12 cellular contexts compared by ENCODE assay signal in genomic region chr7:39832519-39833085, GRCh38.
DNase-seq lines count a peak whose midpoint lies in the region; ATAC-seq and TF ChIP-seq lines count a peak whose summit lies in the region.
"Had no signal": no experiment of that assay in that cellular context is flagged by ENCODE, and none has a peak within 500 bp of the region (broad histone marks: within the 10 kb centered on the region; RNA-seq: fewer than 3 reads in every experiment).

No MANE protein-coding gene starts in this region.

- in situ Hi-C loops in mammary epithelial cell (cut with MboI; ENCODE audit: low sequenced_read_pairs in 2 of 2): no loop called here

- H3K36me3 Mint-ChIP-seq in activated T-helper 2 cell treated with anti-CD3 and anti-CD28 coated beads, Interferon-gamma antibody, Interleukin-2, Interleukin-4, amounts not matched to agents 10 μg/mL and 5 μg/mL and 100 μg/mL, durations not matched to agents 14 hours and 24 hours and 36 hours (ENCODE audit: low read depth): no peaks in the 10 kb centered on the region

- no peaks in the 10 kb centered on the region for H3K9me3 Mint-ChIP-seq in activated T-helper 2 cell treated with anti-CD3 and anti-CD28 coated beads, Interferon-gamma antibody, Interleukin-2, Interleukin-4, amounts not matched to agents 10 μg/mL and 5 μg/mL and 100 μg/mL, durations not matched to agents 14 hours and 24 hours and 36 hours
- H3K9me3 Mint-ChIP-seq: activated T-helper 1 cell treated with anti-CD3 and anti-CD28 coated beads, Interleukin-12 subunit alpha, Interleukin-12 subunit beta, Interleukin-2, Interleukin-4 antibody, amounts not matched to agents 30 ng/mL and 10 ng/mL and 1 ng/mL, durations not matched to agents 14 hours and 24 hours and 36 hours had no signal

- CTCF ChIA-PET in mammary epithelial cell (lab: Charles Lee; ENCODE audit: low non-redundant PET): no interaction called here

- peak overlapping the region; percentile 65 to 81 (median 74); a peak in 17 of 22 replicates for H3K4me2 ChIP-seq in BLaER1 treated with 17β-estradiol and CSF1 and Interleukin-3, amounts not matched to agents 10 nM and 100 nM
- peak overlapping the region; percentile 72 for H3K4me2 ChIP-seq in mammary epithelial cell (ENCODE audit: insufficient read depth, low read depth, low read length)
- H3K4me2 ChIP-seq in neural cell (ENCODE audit: low read length): no peak overlapping the region
- H3K4me2 ChIP-seq: KMS-11 had no signal

- peak overlapping the region in 1 of 11 experiments; percentile 53; a peak in 1 of 22 replicates for H3K9ac ChIP-seq in BLaER1 treated with 17β-estradiol and CSF1 and Interleukin-3, amounts not matched to agents 10 nM and 100 nM
- H3K9ac ChIP-seq in mammary epithelial cell (ENCODE audit: insufficient read depth, low read length) (no peak overlapping the region), neural cell (ENCODE audit: low read length) (no peak overlapping the region)
- H3K9ac ChIP-seq: KMS-11 had no signal

- intact Hi-C loops in mammary epithelial cell (cut with micrococcal nuclease): no loop called here
- intact Hi-C loops in activated T-helper 2 cell treated with anti-CD3 and anti-CD28 coated beads, Interferon-gamma antibody, Interleukin-2, Interleukin-4, amounts not matched to agents 10 μg/mL and 5 μg/mL and 100 μg/mL, durations not matched to agents 14 hours and 24 hours and 36 hours (cut with micrococcal nuclease): no loop called here

- peaks cover 61% of the 10 kb centered on the region for H3K27me3 Mint-ChIP-seq in activated T-helper 2 cell treated with anti-CD3 and anti-CD28 coated beads, Interferon-gamma antibody, Interleukin-2, Interleukin-4, amounts not matched to agents 10 μg/mL and 5 μg/mL and 100 μg/mL, durations not matched to agents 14 hours and 24 hours and 36 hours (ENCODE audit: low read depth)

- no peaks in the 10 kb centered on the region for H3K4me1 ChIP-seq in BLaER1 treated with 17β-estradiol and CSF1 and Interleukin-3, amounts not matched to agents 10 nM and 100 nM
- no peaks in the 10 kb centered on the region for H3K4me1 ChIP-seq in mammary epithelial cell (ENCODE audit: insufficient read depth, low read length)

- no peaks in the 10 kb centered on the region for H3K79me2 ChIP-seq in mammary epithelial cell (ENCODE audit: insufficient read depth, low read length)
- no peaks in the 10 kb centered on the region for H3K79me2 ChIP-seq in neural cell (replicated peaks; ENCODE audit: insufficient read depth, low read length)

- dilution Hi-C loops in mammary epithelial cell (cut with HindIII; ENCODE audit: low sequenced_read_pairs): no loop called here

- peak overlapping the region; percentile 54 to 71 (median 60) for H3K4me3 ChIP-seq in BLaER1 treated with 17β-estradiol and CSF1 and Interleukin-3, amounts not matched to agents 10 nM and 100 nM
- peak overlapping the region; percentile 40 for H3K4me3 ChIP-seq in MG63
- H3K4me3 ChIP-seq in mammary epithelial cell (replicated peaks in 1 of 3; ENCODE audit: insufficient read depth in 1 of 3, low read depth in 2 of 3, low read length in 3 of 3): peak overlapping the region in 1 of 3 experiments; percentile 34
- peak overlapping the region; percentile 44 for H3K4me3 ChIP-seq in neural cell (ENCODE audit: low read length)

- DNase-seq in MG63 (no peak), mammary epithelial cell (no peak), KG1 (lab: John Stamatoyannopoulos, UW) (no peak), NCI-H2196 (lab: John Stamatoyannopoulos, UW; ENCODE audit: unreplicated experiment) (no peak)
- DNase-seq in activated T-helper 2 cell treated with anti-CD3 and anti-CD28 coated beads, Interferon-gamma antibody, Interleukin-2, Interleukin-4, amounts not matched to agents 10 μg/mL and 5 μg/mL and 100 μg/mL, durations not matched to agents 14 hours and 24 hours and 36 hours (ENCODE audit: low spot score): no peak

- no peaks in the 10 kb centered on the region for H3F3A ChIP-seq in neural cell (ENCODE audit: insufficient read depth, low read length, poor library complexity, severe bottlenecking)

- WGBS in mammary epithelial cell (ENCODE audit: low coverage, missing lambda C conversion rate): 86% methylated on average over 3 of the region's 3 CpGs

- H2AFZ ChIP-seq in mammary epithelial cell (ENCODE audit: low read depth, low read length): no peak overlapping the region
- H2AFZ ChIP-seq in neural cell (ENCODE audit: low read depth, low read length): no peak overlapping the region

- no peak overlapping the region for H3K27ac ChIP-seq in BLaER1 treated with 17β-estradiol and CSF1 and Interleukin-3, amounts not matched to agents 10 nM and 100 nM
- no peak overlapping the region for H3K27ac ChIP-seq in mammary epithelial cell (ENCODE audit: insufficient read depth, low read depth, low read length)
- H3K27ac ChIP-seq in neural cell (ENCODE audit: low read length): no peak overlapping the region
- H3K27ac ChIP-seq: C4-2B, epithelial cell of prostate, KMS-11 had no signal

- no peak overlapping the region for H3K27ac Mint-ChIP-seq in activated T-helper 2 cell treated with anti-CD3 and anti-CD28 coated beads, Interferon-gamma antibody, Interleukin-2, Interleukin-4, amounts not matched to agents 10 μg/mL and 5 μg/mL and 100 μg/mL, durations not matched to agents 14 hours and 24 hours and 36 hours
- H3K27ac Mint-ChIP-seq: activated T-helper 1 cell treated with anti-CD3 and anti-CD28 coated beads, Interleukin-12 subunit alpha, Interleukin-12 subunit beta, Interleukin-2, Interleukin-4 antibody, amounts not matched to agents 30 ng/mL and 10 ng/mL and 1 ng/mL, durations not matched to agents 14 hours and 24 hours and 36 hours had no signal

- H3K9me2 ChIP-seq in neural cell (ENCODE audit: insufficient read depth, low read length): no peaks in the 10 kb centered on the region

- no peak for ATAC-seq in GM19397 (IDR thresholded peaks at IDR 0.05; ENCODE audit: unreplicated experiment)

- no peak overlapping the region for H3K4me3 Mint-ChIP-seq in activated T-helper 2 cell treated with anti-CD3 and anti-CD28 coated beads, Interferon-gamma antibody, Interleukin-2, Interleukin-4, amounts not matched to agents 10 μg/mL and 5 μg/mL and 100 μg/mL, durations not matched to agents 14 hours and 24 hours and 36 hours (ENCODE audit: low read depth)
- H3K4me3 Mint-ChIP-seq: activated T-helper 1 cell treated with anti-CD3 and anti-CD28 coated beads, Interleukin-12 subunit alpha, Interleukin-12 subunit beta, Interleukin-2, Interleukin-4 antibody, amounts not matched to agents 30 ng/mL and 10 ng/mL and 1 ng/mL, durations not matched to agents 14 hours and 24 hours and 36 hours had no signal

- TF ChIP-seq CTCF in mammary epithelial cell (conservative IDR thresholded peaks at IDR 0.05 in 1 of 2, IDR thresholded peaks at IDR 0.05 in 1 of 2; ENCODE audit: extremely low read depth in 1 of 2, insufficient read depth in 1 of 2, low read depth in 1 of 2, low read length in 2 of 2): no peak
- no peak for TF ChIP-seq CTCF in neural cell (IDR thresholded peaks at IDR 0.05; ENCODE audit: poor library complexity, severe bottlenecking)

- TF ChIP-seq EP300 in neural cell (conservative IDR thresholded peaks at IDR 0.05; ENCODE audit: poor library complexity, severe bottlenecking): no peak

- no peaks in the 10 kb centered on the region for H4K20me1 ChIP-seq in BLaER1 treated with 17β-estradiol and CSF1 and Interleukin-3, amounts not matched to agents 10 nM and 100 nM
- H4K20me1 ChIP-seq in mammary epithelial cell (ENCODE audit: insufficient read depth, low read length) (no peaks in the 10 kb centered on the region), neural cell (ENCODE audit: insufficient read depth) (no peaks in the 10 kb centered on the region)

- peaks cover 2% of the 10 kb centered on the region for H3K4me1 Mint-ChIP-seq in activated T-helper 2 cell treated with anti-CD3 and anti-CD28 coated beads, Interferon-gamma antibody, Interleukin-2, Interleukin-4, amounts not matched to agents 10 μg/mL and 5 μg/mL and 100 μg/mL, durations not matched to agents 14 hours and 24 hours and 36 hours (ENCODE audit: low read depth)

- peaks cover 16 to 34% (median 32%) of the 10 kb centered on the region in 11 experiments for H3K27me3 ChIP-seq in BLaER1 treated with 17β-estradiol and CSF1 and Interleukin-3, amounts not matched to agents 10 nM and 100 nM
- H3K27me3 ChIP-seq in MG63 (no peaks in the 10 kb centered on the region), mammary epithelial cell (ENCODE audit: insufficient read depth, low read length) (no peaks in the 10 kb centered on the region), neural cell (ENCODE audit: insufficient read depth, low read depth, low read length) (peaks cover 33% of the 10 kb centered on the region)

- 0 out of 22 replicates have a peak, but pooled peaks cover 0 to 4% (median 0%) of the 10 kb centered on the region in 11 experiments for H3K9me3 ChIP-seq in BLaER1 treated with 17β-estradiol and CSF1 and Interleukin-3, amounts not matched to agents 10 nM and 100 nM (replicated peaks in 1 of 11)
- H3K9me3 ChIP-seq in MG63 (no peaks in the 10 kb centered on the region), mammary epithelial cell (replicated peaks; ENCODE audit: insufficient read depth, low read length) (no peaks in the 10 kb centered on the region), neural cell (ENCODE audit: low read length) (no peaks in the 10 kb centered on the region)

- no peak for TF ChIP-seq RAD21 in neural cell (conservative IDR thresholded peaks at IDR 0.05)

- BruUV-seq in mammary epithelial cell (replicated peaks; lab: Mats Ljungman, UMichigan): no TSS peak

- H3K36me3 ChIP-seq in BLaER1 treated with 17β-estradiol and CSF1 and Interleukin-3, amounts not matched to agents 10 nM and 100 nM: no peaks in the 10 kb centered on the region
- H3K36me3 ChIP-seq in MG63 (no peaks in the 10 kb centered on the region), mammary epithelial cell (ENCODE audit: insufficient read depth, low read length) (no peaks in the 10 kb centered on the region), neural cell (ENCODE audit: insufficient read depth, low read length) (no peaks in the 10 kb centered on the region)
